In the genomic region with DNA sequence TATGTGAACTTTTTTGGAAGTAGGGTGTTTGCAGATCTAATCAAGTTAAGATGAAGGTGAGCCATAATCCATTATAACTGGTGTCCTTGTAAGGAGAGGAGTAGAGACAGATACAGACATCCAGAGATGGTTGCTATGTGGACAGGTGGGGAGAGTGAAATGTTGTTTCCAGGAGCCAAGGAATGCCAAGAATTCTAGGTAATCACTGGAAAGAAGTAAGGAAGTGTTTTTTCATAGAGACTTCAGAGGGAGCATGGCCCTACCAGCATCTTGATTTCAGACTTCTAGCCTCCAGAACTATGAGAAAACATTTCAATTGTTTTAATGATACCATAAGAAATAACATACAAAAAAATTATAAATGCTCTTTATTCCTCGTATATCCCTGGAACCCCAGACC, we compare ENCODE assay signal across 15 cellular contexts.
DNase-seq lines count a peak whose midpoint lies in the region; ATAC-seq and TF ChIP-seq lines count a peak whose summit lies in the region.
"Had no signal": no experiment of that assay in that cellular context is flagged by ENCODE, and none has a peak within 500 bp of the region (broad histone marks: within the 10 kb centered on the region; RNA-seq: fewer than 3 reads in every experiment).

No MANE protein-coding gene starts in this region.

- BruUV-seq in OCI-LY7 (replicated peaks; lab: Mats Ljungman, UMichigan), result no TSS peak

- no peak overlapping the region for H4K91ac ChIP-seq in trophoblast cell (ENCODE audit: low read depth, low read length)

- no peak overlapping the region for H3K27ac ChIP-seq in OCI-LY7 (ENCODE audit: low read depth, low read length, poor library complexity, severe bottlenecking)
- H3K27ac ChIP-seq in trophoblast cell (ENCODE audit: low read depth, low read length), result no peak overlapping the region
- H3K27ac ChIP-seq: BLaER1 treated with 17β-estradiol and CSF1 and Interleukin-3, amounts not matched to agents 10 nM and 100 nM had no signal

- H4K8ac ChIP-seq in trophoblast cell (ENCODE audit: low read depth, low read length), result no peak overlapping the region

- no peaks in the 10 kb centered on the region for H3K36me3 ChIP-seq in OCI-LY7 (ENCODE audit: insufficient read depth, low read length)
- H3K36me3 ChIP-seq in trophoblast cell (ENCODE audit: control insufficient read depth in 1 of 2, insufficient read depth in 2 of 2, low read length in 2 of 2), result no peaks in the 10 kb centered on the region
- H3K36me3 ChIP-seq: BLaER1 treated with 17β-estradiol and CSF1 and Interleukin-3, amounts not matched to agents 10 nM and 100 nM had no signal

- no peaks in the 10 kb centered on the region for H3K79me1 ChIP-seq in trophoblast cell (ENCODE audit: low read length)

- H3K4me1 ChIP-seq in OCI-LY7 (ENCODE audit: insufficient read depth, low read length, poor library complexity, severe bottlenecking) (no peaks in the 10 kb centered on the region), trophoblast cell (ENCODE audit: control insufficient read depth in 1 of 2, insufficient read depth in 2 of 2, low read length in 2 of 2) (no peaks in the 10 kb centered on the region)
- H3K4me1 ChIP-seq: BLaER1 treated with 17β-estradiol and CSF1 and Interleukin-3, amounts not matched to agents 10 nM and 100 nM had no signal

- no peaks in the 10 kb centered on the region for H3K4me1 Mint-ChIP-seq in osteocyte (ENCODE audit: unreplicated experiment)

- no peak overlapping the region for H2BK120ac ChIP-seq in trophoblast cell (ENCODE audit: insufficient read depth, low read length, poor library complexity)

- TF ChIP-seq CTCF in OCI-LY7 (conservative IDR thresholded peaks at IDR 0.05; ENCODE audit: low read length), result no peak
- no peak for TF ChIP-seq CTCF in osteocyte (IDR thresholded peaks at IDR 0.05)

- intact Hi-C loops in OCI-LY7 (cut with micrococcal nuclease; ENCODE audit: unreplicated experiment), result no loop called here

- H3K27ac Mint-ChIP-seq in osteocyte (ENCODE audit: unreplicated experiment), result no peak overlapping the region
- H3K27ac Mint-ChIP-seq: CD4-positive, alpha-beta T cell had no signal

- no peaks in the 10 kb centered on the region for H3K9me2 ChIP-seq in OCI-LY7 (ENCODE audit: insufficient read depth, low read length)

- no peak overlapping the region for H4K12ac ChIP-seq in trophoblast cell (ENCODE audit: low read depth, low read length)

- no peak overlapping the region for H3K4ac ChIP-seq in trophoblast cell (ENCODE audit: low read depth, low read length)

- no CpG with 5 or more reads among the region's 1 CpG for WGBS in trophoblast cell (ENCODE audit: extremely low coverage, insufficient coverage, insufficient read length)

- no peaks in the 10 kb centered on the region for H3K9me3 Mint-ChIP-seq in osteocyte (ENCODE audit: unreplicated experiment)
- H3K9me3 Mint-ChIP-seq: H9 had no signal

- ATAC-seq in GM21526 (IDR thresholded peaks at IDR 0.05; ENCODE audit: low FRiP score, unreplicated experiment) (no peak), GM19351 (IDR thresholded peaks at IDR 0.05; ENCODE audit: unreplicated experiment) (no peak), HG03460 (IDR thresholded peaks at IDR 0.05; ENCODE audit: unreplicated experiment) (no peak)
- ATAC-seq: K562 had no signal

- peaks cover 2% of the 10 kb centered on the region for H3K27me3 Mint-ChIP-seq in osteocyte (ENCODE audit: unreplicated experiment)
- H3K27me3 Mint-ChIP-seq: CD4-positive, alpha-beta T cell had no signal

- CTCF ChIA-PET in OCI-LY7 (lab: Charles Lee; ENCODE audit: unreplicated experiment), result no interaction called here

- H3K23ac ChIP-seq in trophoblast cell (ENCODE audit: low read length), result no peak overlapping the region

- no peaks in the 10 kb centered on the region for H3K27me3 ChIP-seq in trophoblast cell (ENCODE audit: insufficient read depth, low read length)
- H3K27me3 ChIP-seq: BLaER1 treated with 17β-estradiol and CSF1 and Interleukin-3, amounts not matched to agents 10 nM and 100 nM had no signal

- no peaks in the 10 kb centered on the region for H3K36me3 Mint-ChIP-seq in osteocyte (ENCODE audit: unreplicated experiment)

- H3K14ac ChIP-seq in trophoblast cell (ENCODE audit: low read length), result no peak overlapping the region

- POLR2A ChIA-PET in OCI-LY7 (lab: Charles Lee), result no interaction called here

- H2AK5ac ChIP-seq in trophoblast cell (ENCODE audit: low read length), result no peak overlapping the region

- H2AFZ ChIP-seq in OCI-LY7 (ENCODE audit: low read length), result peak overlapping the region; percentile 24; the same call in 1 of the 2 replicates
- no peak overlapping the region for H2AFZ ChIP-seq in trophoblast cell (ENCODE audit: insufficient read depth, low read length, poor library complexity)

- H2BK12ac ChIP-seq in trophoblast cell (ENCODE audit: low read length), result no peak overlapping the region

- H4K20me1 ChIP-seq in OCI-LY7 (ENCODE audit: insufficient read depth, low read length), result no peaks in the 10 kb centered on the region
- H4K20me1 ChIP-seq: BLaER1 treated with 17β-estradiol and CSF1 and Interleukin-3, amounts not matched to agents 10 nM and 100 nM had no signal

- no peak overlapping the region for H3K4me3 Mint-ChIP-seq in osteocyte (ENCODE audit: unreplicated experiment)
- H3K4me3 Mint-ChIP-seq: CD4-positive, alpha-beta T cell; H9 had no signal

- no peaks in the 10 kb centered on the region for H3K79me2 ChIP-seq in OCI-LY7 (ENCODE audit: insufficient read depth, low read depth, low read length)
- no peaks in the 10 kb centered on the region for H3K79me2 ChIP-seq in trophoblast cell (ENCODE audit: control insufficient read depth, insufficient read depth, low read length, poor library complexity)

- DNase-seq in OCI-LY7 (ENCODE audit: low spot score), result no peak
- DNase-seq in iPS DF 19.7 (ENCODE audit: low read depth, low spot score), result peak; percentile 28
- peak; percentile 58 for DNase-seq in islet precursor cell
- peak; percentile 76 to 92 for DNase-seq in trophoblast cell
- DNase-seq in osteocyte (ENCODE audit: extremely low spot score, unreplicated experiment), result no peak
- DNase-seq: ACHN; Calu3; CD4-positive, alpha-beta T cell; DMS 273 treated with DMSO at 0.1 percent for 48 hours; H9 had no signal

- H3K4me3 ChIP-seq in OCI-LY7 (ENCODE audit: low read depth, low read length, poor library complexity, severe bottlenecking), result no peak overlapping the region
- H3K4me3 ChIP-seq in trophoblast cell (ENCODE audit: low read depth, low read length), result no peak overlapping the region
- H3K4me3 ChIP-seq: BLaER1 treated with 17β-estradiol and CSF1 and Interleukin-3, amounts not matched to agents 10 nM and 100 nM; K562 had no signal

- H3K18ac ChIP-seq in trophoblast cell (ENCODE audit: low read length), result no peak overlapping the region

- H3K9ac ChIP-seq in trophoblast cell (ENCODE audit: low read length), result no peak overlapping the region
- H3K9ac ChIP-seq: BLaER1 treated with 17β-estradiol and CSF1 and Interleukin-3, amounts not matched to agents 10 nM and 100 nM had no signal

- H2BK5ac ChIP-seq in trophoblast cell (ENCODE audit: low read depth, low read length, poor library complexity), result no peak overlapping the region

- 0 out of 2 replicates have a peak, but pooled peaks cover 3% of the 10 kb centered on the region for H3K9me3 ChIP-seq in OCI-LY7 (ENCODE audit: low read length)
- no peaks in the 10 kb centered on the region for H3K9me3 ChIP-seq in trophoblast cell (ENCODE audit: insufficient read depth, low read depth, low read length)
- H3K9me3 ChIP-seq: BLaER1 treated with 17β-estradiol and CSF1 and Interleukin-3, amounts not matched to agents 10 nM and 100 nM had no signal

- H3K4me2 ChIP-seq in OCI-LY7 (ENCODE audit: low read length) (no peak overlapping the region), trophoblast cell (ENCODE audit: low read length) (no peak overlapping the region)
- H3K4me2 ChIP-seq: BLaER1 treated with 17β-estradiol and CSF1 and Interleukin-3, amounts not matched to agents 10 nM and 100 nM had no signal

Comparison
In these comparisons a context has a peak if more than half of its experiments do, and no peak if none do; other contexts are left out.
1. DNase-seq: peak in iPS DF 19.7 (single experiment), islet precursor cell (single experiment) and trophoblast cell (2 of 2); none in OCI-LY7 (single experiment) and osteocyte (single experiment).